ENCODE assay signal across 10 cellular contexts in genomic region chr10:74047304-74047703, GRCh38. TPM values are rescaled to one million over a fixed set of nuclear protein-coding genes. Genes with fewer than 3 reads are reported as not detected.
DNase-seq lines count a peak whose midpoint lies in the region; ATAC-seq and TF ChIP-seq lines count a peak whose summit lies in the region.
"Had no signal": no experiment of that assay in that cellular context is flagged by ENCODE, and none has a peak within 500 bp of the region (broad histone marks: within the 10 kb centered on the region; RNA-seq: fewer than 3 reads in every experiment).

No MANE protein-coding gene starts in this region.

- POLR2A ChIA-PET in Panc1 (lab: Charles Lee), result no interaction called here

- no peaks in the 10 kb centered on the region for H3K27me3 Mint-ChIP-seq in stimulated activated naive B cell treated with anti-CD40 and anti-IgM and Interleukin-4, amounts not matched to agents 10 μg/mL and 1 μg/mL and 100 μg/mL, for 72 hours
- no peaks in the 10 kb centered on the region for H3K27me3 Mint-ChIP-seq in activated T-helper 17 cell treated with anti-CD3 and anti-CD28 coated beads, Interleukin-2, amount 50 U/mL, for 72 hours

- H3K27me3 ChIP-seq in Panc1 (ENCODE audit: control insufficient read depth, insufficient read depth, low read length), result no peaks in the 10 kb centered on the region

- H3K4me1 Mint-ChIP-seq in stimulated activated naive B cell treated with anti-CD40 and anti-IgM and Interleukin-4, amounts not matched to agents 10 μg/mL and 1 μg/mL and 100 μg/mL, for 72 hours, result peaks cover 13 to 42% of the 10 kb centered on the region in 2 donors
- H3K4me1 Mint-ChIP-seq in activated T-helper 17 cell treated with anti-CD3 and anti-CD28 coated beads, Interleukin-2, amount 50 U/mL, for 72 hours, result peaks cover 7% of the 10 kb centered on the region

- intact Hi-C loops in Panc1 (cut with micrococcal nuclease; ENCODE audit: unreplicated experiment), result no loop called here

- H3K36me3 ChIP-seq in Panc1 (ENCODE audit: control insufficient read depth, insufficient read depth, low read length), result peaks cover 30% of the 10 kb centered on the region

- no peak for ATAC-seq in Panc1
- ATAC-seq in stimulated activated naive B cell treated with anti-CD40 and anti-IgM and Interleukin-4, amounts not matched to agents 10 μg/mL and 1 μg/mL and 100 μg/mL, for 72 hours (replicated peaks), result no peak
- no peak for ATAC-seq in activated T-helper 17 cell treated with anti-CD3 and anti-CD28 coated beads, Interleukin-2, amount 50 U/mL, for 72 hours (replicated peaks)
- ATAC-seq in HG03457 (IDR thresholded peaks at IDR 0.05; ENCODE audit: unreplicated experiment), result no peak

- no TSS peak for BruUV-seq in Panc1 (replicated peaks; lab: Mats Ljungman, UMichigan)

- H3K9me3 Mint-ChIP-seq in stimulated activated naive B cell treated with anti-CD40 and anti-IgM and Interleukin-4, amounts not matched to agents 10 μg/mL and 1 μg/mL and 100 μg/mL, for 72 hours, result no peaks in the 10 kb centered on the region
- no peaks in the 10 kb centered on the region for H3K9me3 Mint-ChIP-seq in activated T-helper 17 cell treated with anti-CD3 and anti-CD28 coated beads, Interleukin-2, amount 50 U/mL, for 72 hours

- peak overlapping the region; percentile 4; the same call in 1 of the 2 replicates for H3K27ac ChIP-seq in Panc1 (ENCODE audit: low read length)

- in situ Hi-C loops in Panc1 (cut with HindIII; ENCODE audit: low pct_unique_long_range_greater_than_20kb, low sequenced_read_pairs), result no loop called here

- H3K27ac Mint-ChIP-seq in stimulated activated naive B cell treated with anti-CD40 and anti-IgM and Interleukin-4, amounts not matched to agents 10 μg/mL and 1 μg/mL and 100 μg/mL, for 72 hours, result peak overlapping the region; percentile 20
- H3K27ac Mint-ChIP-seq in activated T-helper 17 cell treated with anti-CD3 and anti-CD28 coated beads, Interleukin-2, amount 50 U/mL, for 72 hours, result no peak overlapping the region

- H3K4me3 ChIP-seq in Panc1 (ENCODE audit: low read depth in 2 of 2, low read length in 2 of 2), result no peak overlapping the region

- peak; percentile 93 for DNase-seq in GM04503 (ENCODE audit: low read depth)
- no peak for DNase-seq in Panc1 (ENCODE audit: low read depth, low spot score)
- peak; percentile 86 for DNase-seq in fibroblast of the conjunctiva (ENCODE audit: low read depth)
- no peak for DNase-seq in stimulated activated naive B cell treated with anti-CD40 and anti-IgM and Interleukin-4, amounts not matched to agents 10 μg/mL and 1 μg/mL and 100 μg/mL, for 72 hours
- DNase-seq in HUDEP-2 (lab: John Stamatoyannopoulos, UW; ENCODE audit: unreplicated experiment in 76 of 76), result no peak
- no peak for DNase-seq in ecto neural progenitor cell (ENCODE audit: low spot score)
- DNase-seq: activated naive CD4-positive, alpha-beta T cell treated with Interleukin-2 at 50 U/mL for 16 hours; substantia nigra had no signal

- H3K9me3 ChIP-seq in Panc1 (ENCODE audit: control insufficient read depth, insufficient read depth, low read depth, low read length), result no peaks in the 10 kb centered on the region

- H3K4me3 Mint-ChIP-seq in stimulated activated naive B cell treated with anti-CD40 and anti-IgM and Interleukin-4, amounts not matched to agents 10 μg/mL and 1 μg/mL and 100 μg/mL, for 72 hours, result no peak overlapping the region
- H3K4me3 Mint-ChIP-seq in activated T-helper 17 cell treated with anti-CD3 and anti-CD28 coated beads, Interleukin-2, amount 50 U/mL, for 72 hours, result no peak overlapping the region

- no peak for TF ChIP-seq CTCF in Panc1 (IDR thresholded peaks at IDR 0.05)

- H3K4me1 ChIP-seq in Panc1 (ENCODE audit: control insufficient read depth, insufficient read depth, low read length), result peaks cover 29% of the 10 kb centered on the region

- CTCF ChIA-PET in Panc1 (lab: Charles Lee), result no interaction called here

- H3K36me3 Mint-ChIP-seq in stimulated activated naive B cell treated with anti-CD40 and anti-IgM and Interleukin-4, amounts not matched to agents 10 μg/mL and 1 μg/mL and 100 μg/mL, for 72 hours, result peaks cover 23 to 36% of the 10 kb centered on the region in 2 donors
- H3K36me3 Mint-ChIP-seq in activated T-helper 17 cell treated with anti-CD3 and anti-CD28 coated beads, Interleukin-2, amount 50 U/mL, for 72 hours (ENCODE audit: low read depth), result peaks cover 30% of the 10 kb centered on the region

RNA-seq across cellular contexts. Expression of gene VCL, which starts 49.4 kb away (rescaled TPM):
- total RNA-seq in Panc1 (2021; ENCODE audit: unreplicated experiment), result 495 TPM
- polyA plus RNA-seq in Panc1 (2012; ENCODE audit: insufficient read length), result 227 TPM
- total RNA-seq in activated T-helper 17 cell treated with anti-CD3 and anti-CD28 coated beads, Interleukin-2, amount 50 U/mL, for 72 hours, result 10 to 100 TPM; 18.4 to 27.2 TPM

Comparison
In these comparisons a context has a peak if more than half of its experiments do, and no peak if none do; other contexts are left out.
1. DNase-seq: peak in GM04503 (single experiment) and fibroblast of the conjunctiva (single experiment); none in Panc1 (single experiment), stimulated activated naive B cell treated with anti-CD40 and anti-IgM and Interleukin-4, amounts not matched to agents 10 μg/mL and 1 μg/mL and 100 μg/mL, for 72 hours (single experiment), HUDEP-2 (0 of 76) and ecto neural progenitor cell (single experiment).
2. RNA of gene VCL, which starts 49.4 kb away (total RNA-seq): 495 TPM in Panc1 (single experiment); 18.4 to 27.2 TPM in activated T-helper 17 cell treated with anti-CD3 and anti-CD28 coated beads, Interleukin-2, amount 50 U/mL, for 72 hours; every median in the first group is over 10 times any median in the second.